In the genomic region with DNA sequence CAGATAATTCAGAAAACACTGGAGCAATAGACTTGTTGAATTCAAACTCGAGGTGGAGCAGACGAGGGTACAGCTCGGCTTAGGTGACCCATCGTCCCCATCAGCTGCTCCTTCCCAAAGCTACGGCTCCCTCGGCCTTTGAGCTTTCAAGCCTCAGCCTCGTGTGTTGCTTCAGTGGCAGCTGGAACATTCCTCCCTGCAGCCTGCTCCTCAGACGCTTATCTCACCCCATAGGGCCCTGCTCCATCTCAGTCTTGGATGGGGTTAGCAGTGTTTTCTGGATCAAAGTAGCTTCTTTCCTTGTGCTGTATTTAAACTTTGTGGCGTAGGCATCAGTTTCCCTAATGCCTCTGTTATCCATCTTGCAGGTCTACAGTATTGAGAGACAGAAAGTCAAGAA, we compare ENCODE assay signal across 34 cellular contexts. TPM values are rescaled to one million over a fixed set of nuclear protein-coding genes. Genes with fewer than 3 reads are reported as not detected.
"Had no signal": no experiment of that assay in that cellular context is flagged by ENCODE, and none has a peak within 500 bp of the region (broad histone marks: within the 10 kb centered on the region; RNA-seq: fewer than 3 reads in every experiment).

No MANE protein-coding gene starts in this region.

- H3K4me1 Mint-ChIP-seq: activated B cell treated with CpG ODN at 0.5 μM for 24 hours, brain had no signal

- ATAC-seq: activated CD4-positive, CD25-positive, alpha-beta regulatory T cell treated with anti-CD3 and anti-CD28 coated beads, Interleukin-2, amount 50 U/mL, for 24 hours; activated CD8-positive, alpha-beta T cell treated with anti-CD3 and anti-CD28 coated beads for 36 hours; activated T-cell treated with anti-CD3 and anti-CD28 coated beads, Interleukin-2, amount 50 U/mL, for 4 hours; activated T-helper 17 cell treated with anti-CD3 and anti-CD28 coated beads, Interleukin-2, amount 50 U/mL, for 72 hours; esophagus mucosa; gastrocnemius medialis; T-helper 17 cell had no signal

- H3K9me3 ChIP-seq: adrenal gland, ascending aorta, breast epithelium, colonic mucosa, gastrocnemius medialis had no signal

- H3K27ac ChIP-seq: adrenal gland, ascending aorta, breast epithelium, cardiac muscle cell, colonic mucosa, epithelial cell of prostate, gastrocnemius medialis, WERI-Rb-1 had no signal

- H3K9me3 Mint-ChIP-seq: activated B cell treated with CpG ODN at 0.5 μM for 24 hours; activated CD8-positive, alpha-beta T cell treated with anti-CD3 and anti-CD28 coated beads for 36 hours; activated T-cell treated with anti-CD3 and anti-CD28 coated beads, Interleukin-2, amount 50 U/mL, for 4 hours; activated T-helper 17 cell treated with anti-CD3 and anti-CD28 coated beads, Interleukin-2, amount 50 U/mL, for 72 hours; brain; T-helper 2 cell treated with Interferon-gamma antibody and Interleukin-4, amounts not matched to agents 5 μg/mL and 100 μg/mL, for 36 hours had no signal

- DNase-seq: activated B cell treated with CpG ODN at 0.5 μM for 24 hours; activated CD4-positive, alpha-beta T cell treated with anti-CD3 and anti-CD28 coated beads for 48 hours; activated CD4-positive, alpha-beta T cell treated with anti-CD3 and anti-CD28 coated beads, Interleukin-2, amount 50 U/mL, for 1 hour; activated CD4-positive, alpha-beta T cell treated with anti-CD3 and anti-CD28 coated beads, Interleukin-2, amount 50 U/mL, for 48 hours; activated CD8-positive, alpha-beta memory T cell treated with anti-CD3 and anti-CD28 coated beads for 24 hours; activated CD8-positive, alpha-beta T cell treated with anti-CD3 and anti-CD28 coated beads for 36 hours; activated effector memory CD4-positive, alpha-beta T cell treated with Interleukin-2 at 50 U/mL for 16 hours; activated gamma-delta T cell treated with Interleukin-2 at 50 U/mL for 16 hours; activated naive CD4-positive, alpha-beta T cell treated with anti-CD3 and anti-CD28 coated beads, Interleukin-2, amount 50 U/mL, for 16 hours; activated naive CD4-positive, alpha-beta T cell treated with Interleukin-2 at 50 U/mL for 16 hours; activated T-cell treated with anti-CD3 and anti-CD28 coated beads, Interleukin-2, amount 50 U/mL, for 4 hours; adrenal gland; amygdala; central memory CD4-positive, alpha-beta T cell; cerebellar nuclear complex; colonic mucosa; effector CD8-positive, alpha-beta T cell; foreskin fibroblast; gastrocnemius medialis; glutamatergic neuron; T-helper 1 cell; T-helper 17 cell; T1000; WERI-Rb-1 had no signal

- H3K27me3 Mint-ChIP-seq: activated CD8-positive, alpha-beta T cell treated with anti-CD3 and anti-CD28 coated beads for 36 hours; activated naive CD8-positive, alpha-beta T cell; activated T-helper 17 cell treated with anti-CD3 and anti-CD28 coated beads, Interleukin-2, amount 50 U/mL, for 72 hours had no signal

- H3K4me3 Mint-ChIP-seq: activated B cell treated with CpG ODN at 0.5 μM for 24 hours; activated CD8-positive, alpha-beta T cell treated with anti-CD3 and anti-CD28 coated beads for 36 hours; activated naive CD8-positive, alpha-beta T cell; activated T-cell treated with anti-CD3 and anti-CD28 coated beads, Interleukin-2, amount 50 U/mL, for 4 hours; activated T-helper 17 cell treated with anti-CD3 and anti-CD28 coated beads, Interleukin-2, amount 50 U/mL, for 72 hours; brain; T-helper 17 cell; T-helper 2 cell treated with Interferon-gamma antibody and Interleukin-4, amounts not matched to agents 5 μg/mL and 100 μg/mL, for 36 hours had no signal

- H3K36me3 Mint-ChIP-seq: activated naive CD8-positive, alpha-beta T cell; brain had no signal

- H3K27ac Mint-ChIP-seq: activated B cell treated with CpG ODN at 0.5 μM for 24 hours; activated CD8-positive, alpha-beta T cell treated with anti-CD3 and anti-CD28 coated beads for 36 hours; activated naive CD8-positive, alpha-beta T cell; T-helper 2 cell treated with Interferon-gamma antibody and Interleukin-4, amounts not matched to agents 5 μg/mL and 100 μg/mL, for 36 hours had no signal

- H3K36me3 ChIP-seq: adrenal gland, ascending aorta, breast epithelium, cardiac muscle cell, colonic mucosa, gastrocnemius medialis, WERI-Rb-1 had no signal

- H3K4me3 ChIP-seq: adrenal gland, ascending aorta, breast epithelium, cardiac muscle cell, colonic mucosa, gastrocnemius medialis had no signal

- H3K4me1 ChIP-seq: adrenal gland, ascending aorta, breast epithelium, colonic mucosa, gastrocnemius medialis had no signal

- H3K27me3 ChIP-seq: adrenal gland, ascending aorta, breast epithelium, colonic mucosa, gastrocnemius medialis had no signal

RNA-seq across cellular contexts. Expression of a gene that starts 30.6 kb away (rescaled TPM):
- total RNA-seq: cardiac muscle cell had no signal
- polyA plus RNA-seq: cardiac muscle cell had no signal
